In genomic region chr17:76336756-76337412, GRCh38 we compare ENCODE assay signal across 19 cellular contexts.
"Had no signal": no experiment of that assay in that cellular context is flagged by ENCODE, and none has a peak within 500 bp of the region (broad histone marks: within the 10 kb centered on the region; RNA-seq: fewer than 3 reads in every experiment).

No MANE protein-coding gene starts in this region.

- H3K9me3 Mint-ChIP-seq: activated naive CD4-positive, alpha-beta T cell treated with anti-CD3 and anti-CD28 coated beads, Interleukin-2, amount 50 U/mL, for 72 hours; natural killer cell treated with Interleukin-12 subunit alpha and Interleukin-12 subunit beta and Interleukin-15 and Interleukin-18, amount 100 ng/mL, for 72 hours; stimulated activated naive CD8-positive, alpha-beta T cell treated with anti-CD3 and anti-CD28 coated beads, Interleukin-15, amount 100 ng/mL, for 72 hours had no signal

- H3K27me3 Mint-ChIP-seq: natural killer cell treated with Interleukin-12 subunit alpha and Interleukin-12 subunit beta and Interleukin-15 and Interleukin-18, amount 100 ng/mL, for 72 hours; stimulated activated naive CD8-positive, alpha-beta T cell treated with anti-CD3 and anti-CD28 coated beads, Interleukin-15, amount 100 ng/mL, for 72 hours had no signal

- FAIRE-seq: endometrium, TTC549 had no signal

- H3K36me3 Mint-ChIP-seq: activated naive CD4-positive, alpha-beta T cell treated with anti-CD3 and anti-CD28 coated beads, Interleukin-2, amount 50 U/mL, for 72 hours had no signal

- H3K9me3 ChIP-seq: esophagus squamous epithelium, heart left ventricle, mucosa of descending colon, thyroid gland had no signal

- H3K4me1 ChIP-seq: esophagus squamous epithelium, foreskin keratinocyte had no signal

- H3K4me1 Mint-ChIP-seq: stimulated activated naive CD8-positive, alpha-beta T cell treated with anti-CD3 and anti-CD28 coated beads, Interleukin-15, amount 100 ng/mL, for 72 hours had no signal

- H3K27me3 ChIP-seq: brain microvascular endothelial cell, esophagus squamous epithelium, foreskin keratinocyte, heart left ventricle, thyroid gland had no signal

- H3K27ac Mint-ChIP-seq: activated naive CD4-positive, alpha-beta T cell treated with anti-CD3 and anti-CD28 coated beads, Interleukin-2, amount 50 U/mL, for 72 hours; natural killer cell treated with Interleukin-12 subunit alpha and Interleukin-12 subunit beta and Interleukin-15 and Interleukin-18, amount 100 ng/mL, for 72 hours had no signal

- DNase-seq: activated effector memory CD4-positive, alpha-beta T cell treated with Interleukin-2 at 50 U/mL for 16 hours; activated T-cell treated with anti-CD3 and anti-CD28 coated beads, Interleukin-2, amount 50 U/mL, for 1 hour; amniotic stem cell; brain microvascular endothelial cell; cerebellar nuclear complex; esophagus squamous epithelium; foreskin keratinocyte; heart left ventricle; left colon; mucosa of descending colon; stimulated activated CD4-positive, alpha-beta T cell treated with anti-CD3 and anti-CD28 coated beads, Interleukin-4, amount 100 ng/mL, for 4 hours; stimulated activated naive CD8-positive, alpha-beta T cell treated with anti-CD3 and anti-CD28 coated beads, Interleukin-15, amount 100 ng/mL, for 72 hours; T-helper 2 cell; thyroid gland had no signal

- H3K27ac ChIP-seq: brain microvascular endothelial cell, esophagus squamous epithelium, foreskin keratinocyte, heart left ventricle had no signal

- ATAC-seq: activated naive CD4-positive, alpha-beta T cell treated with anti-CD3 and anti-CD28 coated beads, Interleukin-2, amount 50 U/mL, for 72 hours; foreskin keratinocyte; left colon; mucosa of descending colon; natural killer cell treated with Interleukin-12 subunit alpha and Interleukin-12 subunit beta and Interleukin-15 and Interleukin-18, amount 100 ng/mL, for 72 hours; stimulated activated naive CD8-positive, alpha-beta T cell treated with anti-CD3 and anti-CD28 coated beads, Interleukin-15, amount 100 ng/mL, for 72 hours had no signal

- H3K4me3 Mint-ChIP-seq: natural killer cell treated with Interleukin-12 subunit alpha and Interleukin-12 subunit beta and Interleukin-15 and Interleukin-18, amount 100 ng/mL, for 72 hours; stimulated activated naive CD8-positive, alpha-beta T cell treated with anti-CD3 and anti-CD28 coated beads, Interleukin-15, amount 100 ng/mL, for 72 hours had no signal

- H3K4me3 ChIP-seq: esophagus squamous epithelium, heart left ventricle, mucosa of descending colon, skin epidermis, thyroid gland had no signal
